19 cellular contexts compared by ENCODE assay signal in genomic region chr11:79139900-79140299, GRCh38.
A peak's percentile ranks its signal among the peaks of the same experiment; 100 is the strongest.
DNase-seq lines count a peak whose midpoint lies in the region; ATAC-seq, FAIRE-seq and TF ChIP-seq lines count a peak whose summit lies in the region.
"Had no signal": no experiment of that assay in that cellular context is flagged by ENCODE, and none has a peak within 500 bp of the region (broad histone marks: within the 10 kb centered on the region; RNA-seq: fewer than 3 reads in every experiment).

No MANE protein-coding gene starts in this region.

- H3K9ac ChIP-seq in HepG2 (ENCODE audit: insufficient read depth, low read depth, low read length): no peak overlapping the region

- no peaks in the 10 kb centered on the region for H3K27me3 Mint-ChIP-seq in activated CD4-positive, alpha-beta T cell treated with anti-CD3 and anti-CD28 coated beads, Interleukin-2, amount 10 ng/mL, durations not matched to agents 7 days and 5 days
- H3K27me3 Mint-ChIP-seq in immature natural killer cell (ENCODE audit: low read depth in 3 of 3): peaks cover 0 to 3% (median under 1%) of the 10 kb centered on the region in 3 donors
- H3K27me3 Mint-ChIP-seq: CD4-positive, alpha-beta T cell; stimulated activated naive CD8-positive, alpha-beta T cell treated with anti-CD3 and anti-CD28 coated beads, Interleukin-15, Interleukin-2, amounts not matched to agents 100 ng/mL and 50 ng/mL, for 24 hours had no signal

- POLR2A ChIA-PET in activated CD4-positive, alpha-beta T cell treated with anti-CD3 and anti-CD28 coated beads, Interleukin-2, amount 10 ng/mL, durations not matched to agents 7 days and 5 days (lab: Charles Lee): no interaction called here
- POLR2A ChIA-PET in HepG2 (lab: Yijun Ruan, JAX): no interaction called here

- CTCF ChIA-PET in activated CD4-positive, alpha-beta T cell treated with anti-CD3 and anti-CD28 coated beads, Interleukin-2, amount 10 ng/mL, durations not matched to agents 7 days and 5 days (lab: Charles Lee): no interaction called here
- CTCF ChIA-PET in HepG2 (lab: Yijun Ruan, JAX; ENCODE audit: low intra/inter-chr PET ratio, low total read pairs): no interaction called here

- TF ChIP-seq RAD21 in HepG2 (CRISPR knock-in tag; IDR thresholded peaks at IDR 0.05): no peak

- in situ Hi-C loops in KBM-7 (cut with MboI; ENCODE audit: low pct_unique_long_range_greater_than_20kb, low sequenced_read_pairs): no loop called here
- in situ Hi-C loops in HepG2 (cut with HindIII; ENCODE audit: extremely low pct_ligation_motif_present, low pct_unique_long_range_greater_than_20kb): no loop called here

- no peaks in the 10 kb centered on the region for H3K36me3 ChIP-seq in HepG2 (replicated peaks in 1 of 2; ENCODE audit: control insufficient read depth in 1 of 2, insufficient read depth in 2 of 2, low read length in 2 of 2)
- H3K36me3 ChIP-seq: left lung, neutrophil, right lobe of liver had no signal

- no peaks in the 10 kb centered on the region for H3K9me3 ChIP-seq in HepG2 (ENCODE audit: low read length)
- H3K9me3 ChIP-seq: left lung, neutrophil, right lobe of liver had no signal

- H3K27ac Mint-ChIP-seq in activated CD4-positive, alpha-beta T cell treated with anti-CD3 and anti-CD28 coated beads, Interleukin-2, amount 10 ng/mL, durations not matched to agents 7 days and 5 days: no peak overlapping the region
- no peak overlapping the region for H3K27ac Mint-ChIP-seq in immature natural killer cell
- H3K27ac Mint-ChIP-seq: activated T-helper 2 cell treated with anti-CD3 and anti-CD28 coated beads, Interferon-gamma antibody, Interleukin-2, Interleukin-4, amounts not matched to agents 10 μg/mL and 5 μg/mL and 100 μg/mL, durations not matched to agents 14 hours and 24 hours and 36 hours; CD4-positive, alpha-beta T cell; stimulated activated naive CD8-positive, alpha-beta T cell treated with anti-CD3 and anti-CD28 coated beads, Interleukin-15, Interleukin-2, amounts not matched to agents 100 ng/mL and 50 ng/mL, for 24 hours had no signal

- BruUV-seq in HepG2 (replicated peaks; lab: Mats Ljungman, UMichigan): no TSS peak

- TF ChIP-seq EP300 in HepG2 (IDR thresholded peaks at IDR 0.05; ENCODE audit: low read depth in 2 of 2, low read length in 2 of 2) (no peak), HepG2 (CRISPR knock-in tag; IDR thresholded peaks at IDR 0.05; ENCODE audit: borderline replicate concordance) (no peak)

- no peak overlapping the region for H3K27ac ChIP-seq in HepG2 (ENCODE audit: extremely low read length, insufficient read depth, low read length)
- H3K27ac ChIP-seq: left lung, neutrophil, right lobe of liver had no signal

- 36% methylated on average over 4 of the region's 4 CpGs for WGBS in HepG2 (ENCODE audit: low lambda C conversion rate)

- no peak for FAIRE-seq in HepG2 (lab: Jason Lieb, UNC)

- H3K4me3 ChIP-seq in HepG2 (replicated peaks in 1 of 3; ENCODE audit: insufficient read depth in 1 of 3, low read depth in 2 of 3, low read length in 3 of 3): no peak overlapping the region
- H3K4me3 ChIP-seq: left lung, right lobe of liver had no signal

- H2AFZ ChIP-seq in HepG2 (ENCODE audit: low read length): no peak overlapping the region

- H3K4me1 Mint-ChIP-seq in activated CD4-positive, alpha-beta T cell treated with anti-CD3 and anti-CD28 coated beads, Interleukin-2, amount 10 ng/mL, durations not matched to agents 7 days and 5 days: no peaks in the 10 kb centered on the region
- H3K4me1 Mint-ChIP-seq in immature natural killer cell: no peaks in the 10 kb centered on the region

- no peak overlapping the region for H3K4me2 ChIP-seq in HepG2 (ENCODE audit: low read depth, low read length)

- H3K4me3 Mint-ChIP-seq in activated CD4-positive, alpha-beta T cell treated with anti-CD3 and anti-CD28 coated beads, Interleukin-2, amount 10 ng/mL, durations not matched to agents 7 days and 5 days: no peak overlapping the region
- no peak overlapping the region for H3K4me3 Mint-ChIP-seq in immature natural killer cell
- H3K4me3 Mint-ChIP-seq: CD4-positive, alpha-beta T cell; stimulated activated naive CD8-positive, alpha-beta T cell treated with anti-CD3 and anti-CD28 coated beads, Interleukin-15, Interleukin-2, amounts not matched to agents 100 ng/mL and 50 ng/mL, for 24 hours had no signal

- H3K36me3 Mint-ChIP-seq in activated CD4-positive, alpha-beta T cell treated with anti-CD3 and anti-CD28 coated beads, Interleukin-2, amount 10 ng/mL, durations not matched to agents 7 days and 5 days (ENCODE audit: low read depth): no peaks in the 10 kb centered on the region
- H3K36me3 Mint-ChIP-seq in immature natural killer cell: no peaks in the 10 kb centered on the region

- no peaks in the 10 kb centered on the region for H3K4me1 ChIP-seq in HepG2 (ENCODE audit: insufficient read depth, low read length)
- H3K4me1 ChIP-seq: left lung, right lobe of liver had no signal

- no peak for TF ChIP-seq POLR2A in HepG2 (IDR thresholded peaks at IDR 0.05; ENCODE audit: insufficient read depth in 1 of 2, low read depth in 2 of 2, low read length in 2 of 2)

- ATAC-seq in HepG2: peak; percentile 54; the same call in 2 of the 3 replicates
- ATAC-seq: esophagus mucosa, left lung had no signal

- H3K9me3 Mint-ChIP-seq in activated CD4-positive, alpha-beta T cell treated with anti-CD3 and anti-CD28 coated beads, Interleukin-2, amount 10 ng/mL, durations not matched to agents 7 days and 5 days: peaks cover 4% of the 10 kb centered on the region
- peaks cover 0 to 9% (median 2%) of the 10 kb centered on the region in 6 donors for H3K9me3 Mint-ChIP-seq in immature natural killer cell
- H3K9me3 Mint-ChIP-seq: activated T-helper 2 cell treated with anti-CD3 and anti-CD28 coated beads, Interferon-gamma antibody, Interleukin-2, Interleukin-4, amounts not matched to agents 10 μg/mL and 5 μg/mL and 100 μg/mL, durations not matched to agents 14 hours and 24 hours and 36 hours had no signal

- no peaks in the 10 kb centered on the region for H3K79me2 ChIP-seq in HepG2 (ENCODE audit: insufficient read depth, low read length)

- no peaks in the 10 kb centered on the region for H4K20me1 ChIP-seq in HepG2 (ENCODE audit: insufficient read depth, low read length)

- intact Hi-C loops in HepG2 (cut with micrococcal nuclease; ENCODE audit: unreplicated experiment): no loop called here

- no peak for TF ChIP-seq CTCF in HepG2 (CRISPR knock-in tag; IDR thresholded peaks at IDR 0.05)

- DNase-seq in activated CD4-positive, alpha-beta T cell treated with anti-CD3 and anti-CD28 coated beads for 48 hours: peak; percentile 2
- no peak for DNase-seq in activated CD4-positive, alpha-beta T cell treated with anti-CD3 and anti-CD28 coated beads, Interleukin-2, amount 10 ng/mL, durations not matched to agents 7 days and 5 days
- peak; percentile 44 for DNase-seq in KBM-7
- DNase-seq in NOMO-1 treated with dmso at 0.1 percent for 144 hours (lab: John Stamatoyannopoulos, UW; ENCODE audit: unreplicated experiment): peak; percentile 11
- DNase-seq in HepG2 (ENCODE audit: low spot score): no peak
- DNase-seq in NCI-H1105 treated with DMSO at 0.1 percent for 48 hours (lab: John Stamatoyannopoulos, UW): no peak
- DNase-seq in AML-193 (lab: John Stamatoyannopoulos, UW): no peak
- no peak for DNase-seq in immature natural killer cell
- DNase-seq: activated CD8-positive, alpha-beta memory T cell treated with anti-CD3 and anti-CD28 coated beads for 24 hours; amygdala; CD4-positive, alpha-beta T cell; central memory CD4-positive, alpha-beta T cell; DMS53; left lung; right lobe of liver had no signal

- no peaks in the 10 kb centered on the region for H3K27me3 ChIP-seq in HepG2 (ENCODE audit: control insufficient read depth in 1 of 2, insufficient read depth in 2 of 2, low read length in 2 of 2)
- H3K27me3 ChIP-seq: left lung, neutrophil, right lobe of liver had no signal

TF ChIP-seq in HepG2, 621 proteins besides CTCF, POLR2A, EP300 and RAD21:
- TF ChIP-seq MTA1 (CRISPR knock-in tag; IDR thresholded peaks at IDR 0.05; ENCODE audit: borderline replicate concordance): no peak

Comparison
In these comparisons a context has a peak if more than half of its experiments do, and no peak if none do; other contexts are left out.
1. DNase-seq: peak in activated CD4-positive, alpha-beta T cell treated with anti-CD3 and anti-CD28 coated beads for 48 hours (single experiment), KBM-7 (single experiment) and NOMO-1 treated with dmso at 0.1 percent for 144 hours (single experiment); none in activated CD4-positive, alpha-beta T cell treated with anti-CD3 and anti-CD28 coated beads, Interleukin-2, amount 10 ng/mL, durations not matched to agents 7 days and 5 days (single experiment), HepG2 (single experiment), NCI-H1105 treated with DMSO at 0.1 percent for 48 hours (single experiment), AML-193 (0 of 2) and immature natural killer cell (0 of 3).